In genomic region chr10:97889461-97890265, GRCh38 we compare ENCODE assay signal across 9 cellular contexts. TPM values are rescaled to one million over a fixed set of nuclear protein-coding genes. Genes with fewer than 3 reads are reported as not detected.
A peak's percentile ranks its signal among the peaks of the same experiment; 100 is the strongest.
DNase-seq lines count a peak whose midpoint lies in the region; ATAC-seq, FAIRE-seq and TF ChIP-seq lines count a peak whose summit lies in the region.
"Had no signal": no experiment of that assay in that cellular context is flagged by ENCODE, and none has a peak within 500 bp of the region (broad histone marks: within the 10 kb centered on the region; RNA-seq: fewer than 3 reads in every experiment).

No MANE protein-coding gene starts in this region.

- peaks cover 5 to 19% of the 10 kb centered on the region in 2 donors for H3K27me3 Mint-ChIP-seq in stimulated activated naive B cell treated with anti-CD40 and anti-IgM and Interleukin-4, amounts not matched to agents 10 μg/mL and 1 μg/mL and 100 μg/mL, for 72 hours

- no peaks in the 10 kb centered on the region for H3K36me3 Mint-ChIP-seq in stimulated activated naive B cell treated with anti-CD40 and anti-IgM and Interleukin-4, amounts not matched to agents 10 μg/mL and 1 μg/mL and 100 μg/mL, for 72 hours

- no peak overlapping the region for H3K4me2 ChIP-seq in K562 (ENCODE audit: insufficient read depth, low read length)

- peak overlapping the region in 1 of 2 experiments; percentile 35; a peak in 1 of 4 replicates for H3K9ac ChIP-seq in K562 (ENCODE audit: insufficient read depth in 1 of 2, low read depth in 2 of 2, low read length in 2 of 2)

- no peak overlapping the region for H3K4me3 Mint-ChIP-seq in stimulated activated naive B cell treated with anti-CD40 and anti-IgM and Interleukin-4, amounts not matched to agents 10 μg/mL and 1 μg/mL and 100 μg/mL, for 72 hours

- in situ Hi-C loops in K562 (cut with MboI), result no loop called here

- POLR2A ChIA-PET in K562 (lab: Yijun Ruan, JAX), result interaction anchor here (0.5 to 1.0 kb wide), 3 partner anchors 16 to 134 kb away, joined by 3 read pairs; no protein-coding TSS in a partner anchor

- DNase-seq in DMS153 treated with DMSO at 0.1 percent for 48 hours (lab: John Stamatoyannopoulos, UW; ENCODE audit: unreplicated experiment) (peak; percentile 19), NB4 (ENCODE audit: low read depth) (peak; percentile 90), K562 (ENCODE audit: extremely low read depth in 1 of 4, low spot score in 3 of 4) (peak; percentile 61 to 66 (median 62)), lower lobe of right lung (peak; percentile 79), SKM-1 (lab: John Stamatoyannopoulos, UW; ENCODE audit: unreplicated experiment) (no peak)
- DNase-seq in stimulated activated naive B cell treated with anti-CD40 and anti-IgM and Interleukin-4, amounts not matched to agents 10 μg/mL and 1 μg/mL and 100 μg/mL, for 72 hours, result no peak

- TF ChIP-seq RAD21 in K562 (CRISPR knock-in tag; conservative IDR thresholded peaks at IDR 0.05 in 1 of 2, IDR thresholded peaks at IDR 0.05 in 1 of 2), result no peak

- TF ChIP-seq EP300 in K562 (IDR thresholded peaks at IDR 0.05; ENCODE audit: low read length), result no peak

- no peaks in the 10 kb centered on the region for H3K9me1 ChIP-seq in K562 (ENCODE audit: control insufficient read depth, insufficient read depth, low read length)

- ATAC-seq in K562, result peak; percentile 54
- peak; percentile 35 to 48 for ATAC-seq in lower lobe of right lung
- no peak for ATAC-seq in HG03139 (IDR thresholded peaks at IDR 0.05; ENCODE audit: unreplicated experiment)
- no peak for ATAC-seq in HG03108 (IDR thresholded peaks at IDR 0.05; ENCODE audit: unreplicated experiment)
- ATAC-seq in stimulated activated naive B cell treated with anti-CD40 and anti-IgM and Interleukin-4, amounts not matched to agents 10 μg/mL and 1 μg/mL and 100 μg/mL, for 72 hours (replicated peaks), result no peak

- peak; percentile 56 for FAIRE-seq in K562 (lab: Jason Lieb, UNC)

- no TSS peak for BruUV-seq in K562 (replicated peaks; lab: Mats Ljungman, UMichigan)

- no peaks in the 10 kb centered on the region for H3K9me3 Mint-ChIP-seq in stimulated activated naive B cell treated with anti-CD40 and anti-IgM and Interleukin-4, amounts not matched to agents 10 μg/mL and 1 μg/mL and 100 μg/mL, for 72 hours

- no peaks in the 10 kb centered on the region for H4K20me1 ChIP-seq in K562 (replicated peaks; ENCODE audit: control insufficient read depth, insufficient read depth, low read length)

- no peaks in the 10 kb centered on the region for H3K4me1 Mint-ChIP-seq in stimulated activated naive B cell treated with anti-CD40 and anti-IgM and Interleukin-4, amounts not matched to agents 10 μg/mL and 1 μg/mL and 100 μg/mL, for 72 hours

- H3K27me3 ChIP-seq in K562 (ENCODE audit: control insufficient read depth in 2 of 2, insufficient read depth in 2 of 2, low read length in 2 of 2), result no peaks in the 10 kb centered on the region; a peak in 1 of 5 replicates
- peaks cover 5% of the 10 kb centered on the region for H3K27me3 ChIP-seq in lower lobe of right lung (ENCODE audit: low read depth)
- H3K27me3 ChIP-seq: cardiac muscle cell had no signal

- peak overlapping the region; percentile 83 for H2AFZ ChIP-seq in K562 (ENCODE audit: low read depth, low read length)

- 62% methylated on average over 10 of the region's 18 CpGs for WGBS in K562 (ENCODE audit: insufficient coverage, low coverage, missing lambda C conversion rate)

- H3K27ac ChIP-seq in K562 (ENCODE audit: extremely low read depth, low read depth, low read length), result peak overlapping the region; percentile 46; the same call in 2 of the 3 replicates
- peak overlapping the region; percentile 79 for H3K27ac ChIP-seq in lower lobe of right lung
- H3K27ac ChIP-seq: cardiac muscle cell had no signal

- H3K4me1 ChIP-seq in K562 (replicated peaks in 1 of 2; ENCODE audit: control insufficient read depth in 2 of 2, insufficient read depth in 2 of 2, low read length in 2 of 2), result peaks cover 14 to 17% of the 10 kb centered on the region in 2 experiments
- peaks cover 32% of the 10 kb centered on the region for H3K4me1 ChIP-seq in lower lobe of right lung

- H3K9me3 ChIP-seq in K562 (replicated peaks; ENCODE audit: control insufficient read depth, insufficient read depth, low read depth, low read length), result no peaks in the 10 kb centered on the region
- H3K9me3 ChIP-seq in lower lobe of right lung, result no peaks in the 10 kb centered on the region

- intact Hi-C loops in K562 (cut with micrococcal nuclease) (no loop called here), lower lobe of right lung (cut with DNase I) (no loop called here)

- TF ChIP-seq CTCF in NB4 (IDR thresholded peaks at IDR 0.05; ENCODE audit: low read depth, low read length), result no peak
- TF ChIP-seq CTCF in K562 (IDR thresholded peaks at IDR 0.05 in 2 of 3, conservative IDR thresholded peaks at IDR 0.05 in 1 of 3; ENCODE audit: insufficient read depth in 2 of 3, low read depth in 1 of 3, low read length in 3 of 3), result no peak
- TF ChIP-seq CTCF in lower lobe of right lung (IDR thresholded peaks at IDR 0.05), result no peak

- TF ChIP-seq POLR2A in NB4 (IDR thresholded peaks at IDR 0.05; ENCODE audit: extremely low read depth, insufficient read length), result no peak
- TF ChIP-seq POLR2A in K562 (conservative IDR thresholded peaks at IDR 0.05), result no peak

- H3K4me3 ChIP-seq in NB4 (ENCODE audit: low read depth, low read length), result no peak overlapping the region
- H3K4me3 ChIP-seq in K562, result no peak overlapping the region
- no peak overlapping the region for H3K4me3 ChIP-seq in lower lobe of right lung
- H3K4me3 ChIP-seq: cardiac muscle cell had no signal

- no peaks in the 10 kb centered on the region for H3K79me2 ChIP-seq in K562 (ENCODE audit: control insufficient read depth, insufficient read depth, low read length)

- H3K27ac Mint-ChIP-seq in stimulated activated naive B cell treated with anti-CD40 and anti-IgM and Interleukin-4, amounts not matched to agents 10 μg/mL and 1 μg/mL and 100 μg/mL, for 72 hours, result no peak overlapping the region

- CTCF ChIA-PET in K562 (lab: Yijun Ruan, JAX; ENCODE audit: low intra/inter-chr PET ratio), result no interaction called here

- H3K36me3 ChIP-seq in K562 (ENCODE audit: control insufficient read depth, insufficient read depth, low read length) (no peaks in the 10 kb centered on the region), lower lobe of right lung (no peaks in the 10 kb centered on the region)
- H3K36me3 ChIP-seq: cardiac muscle cell had no signal

TF ChIP-seq in K562, 482 proteins besides CTCF, POLR2A, EP300 and RAD21 (continues in another document):
- TF ChIP-seq NFXL1 (CRISPR knock-in tag; IDR thresholded peaks at IDR 0.05) (no peak), HDAC3 (IDR thresholded peaks at IDR 0.05; ENCODE audit: borderline replicate concordance, partially characterized antibody) (no peak), VEZF1 (CRISPR knock-in tag; IDR thresholded peaks at IDR 0.05) (peak; percentile 67), FOXO4 (CRISPR knock-in tag; IDR thresholded peaks at IDR 0.05) (no peak), MYC (IDR thresholded peaks at IDR 0.05; ENCODE audit: low read depth, low read length) (no peak), MYC (CRISPR knock-in tag; IDR thresholded peaks at IDR 0.05; ENCODE audit: borderline replicate concordance, low read depth) (no peak), LCOR (CRISPR knock-in tag; IDR thresholded peaks at IDR 0.05) (no peak), NR4A1 (CRISPR knock-in tag; IDR thresholded peaks at IDR 0.05) (no peak), NR4A1 (tag; IDR thresholded peaks at IDR 0.05) (0 out of 2 replicates have a peak, but pooled peaks have one; percentile 22), SMAD1 (IDR thresholded peaks at IDR 0.05; ENCODE audit: low read depth, low read length, partially characterized antibody) (no peak)

RNA-seq across cellular contexts. Expression of gene GOLGA7B, which starts 40.0 kb away (rescaled TPM):
- 0.07 and 0.25 TPM in 2 replicates for total RNA-seq in K562 (2011; cell fraction: chromatin; rRNA removed; ENCODE audit: low replicate concordance)
- total RNA-seq in K562 (2011; cell fraction: nucleolus; rRNA removed), result under 0.01 TPM in 1 of 2 replicates, not detected in the other
- 0.07 TPM in 1 of 2 replicates, not detected in the other for total RNA-seq in K562 (2011; cell fraction: nucleoplasm; rRNA removed)
- 0.04 TPM in 1 of 2 replicates, not detected in the other for total RNA-seq in K562 (2014; rRNA removed)
- total RNA-seq in K562 (2014; rRNA removed; fragmentation: Illumina TruSeq; extraction: Trizol), result 0.04 and 0.06 TPM in 2 replicates
- total RNA-seq in K562 (2015; rRNA removed; fragmentation: Illumina TruSeq; extraction: Trizol), result 0.04 TPM in 1 of 2 replicates, not detected in the other
- 0.07 and 0.11 TPM in 2 replicates for total RNA-seq in K562 (2021)
- 0.01 and 0.04 TPM in 2 replicates for polyA plus RNA-seq in K562 (2011; rRNA removed)
- 0.01 and 0.04 TPM in 2 replicates for polyA plus RNA-seq in K562 (2011; cell fraction: cytosol; rRNA removed)
- polyA plus RNA-seq in K562 (2011; cell fraction: nucleus; rRNA removed), result 0.06 TPM in 2 replicates
- polyA plus RNA-seq in K562 (2012), result 0.07 and 0.12 TPM in 2 replicates
- 0.03 and 0.06 TPM in 2 replicates for polyA plus RNA-seq in K562 (2014; fragmentation: Illumina TruSeq; extraction: Trizol)
- not detected for polyA plus RNA-seq in K562 (2014; fragmentation: Nextera tagmentation; extraction: Ambion mirVana)
- polyA plus RNA-seq in K562 (2014; rRNA removed), result 0.01 and 0.03 TPM in 2 replicates
- 0.18 and 0.21 TPM in 2 replicates for polyA minus RNA-seq in K562 (2011; rRNA and poly(A)+ RNA removed)
- not detected in 2 replicates for polyA minus RNA-seq in K562 (2011; cell fraction: cytosol; rRNA and poly(A)+ RNA removed)
- polyA minus RNA-seq in K562 (2011; cell fraction: nucleus; rRNA and poly(A)+ RNA removed), result under 0.01 TPM in 1 of 2 replicates, not detected in the other
- 1.0 TPM for total RNA-seq in lower lobe of right lung

Comparison
In these comparisons a context has a peak if more than half of its experiments do, and no peak if none do; other contexts are left out.
1. DNase-seq: peak in DMS153 treated with DMSO at 0.1 percent for 48 hours (single experiment), NB4 (single experiment), K562 (4 of 4) and lower lobe of right lung (single experiment); none in SKM-1 (single experiment) and stimulated activated naive B cell treated with anti-CD40 and anti-IgM and Interleukin-4, amounts not matched to agents 10 μg/mL and 1 μg/mL and 100 μg/mL, for 72 hours (single experiment).
2. ATAC-seq: peak in K562 (single experiment) and lower lobe of right lung (2 of 2); none in HG03139 (single experiment), HG03108 (single experiment) and stimulated activated naive B cell treated with anti-CD40 and anti-IgM and Interleukin-4, amounts not matched to agents 10 μg/mL and 1 μg/mL and 100 μg/mL, for 72 hours (0 of 2).